ENCODE assay signal across 8 cellular contexts in genomic region chr4:128385683-128386304, GRCh38.
DNase-seq lines count a peak whose midpoint lies in the region; ATAC-seq and TF ChIP-seq lines count a peak whose summit lies in the region.

No MANE protein-coding gene starts in this region.

- H3K36me3 ChIP-seq in MG63 (no peaks in the 10 kb centered on the region), mucosa of descending colon (ENCODE audit: low read depth) (no peaks in the 10 kb centered on the region)

- peak overlapping the region; percentile 84 for H3K27ac Mint-ChIP-seq in MCF 10A (ENCODE audit: low read depth, unreplicated experiment)
- H3K27ac Mint-ChIP-seq in stimulated activated naive CD8-positive, alpha-beta T cell treated with anti-CD3 and anti-CD28 coated beads, Interleukin-15, amount 100 ng/mL, for 72 hours: no peak overlapping the region

- no TSS peak for BruUV-seq in MCF 10A (replicated peaks; lab: Mats Ljungman, UMichigan)

- H3K9me3 ChIP-seq in MG63 (no peaks in the 10 kb centered on the region), mucosa of descending colon (no peaks in the 10 kb centered on the region)

- CTCF ChIA-PET in MCF 10A (lab: Yijun Ruan, JAX): interaction anchor here (1.0 to 2.5 kb wide), 5 partner anchors 10 to 99 kb away, joined by 3 to 12 read pairs (median 7); no protein-coding TSS in a partner anchor

- TF ChIP-seq CTCF in MCF 10A (IDR thresholded peaks at IDR 0.05; ENCODE audit: unreplicated experiment): no peak
- TF ChIP-seq CTCF in mucosa of descending colon (IDR thresholded peaks at IDR 0.05): no peak

- ATAC-seq in mucosa of descending colon: peak; percentile 39
- ATAC-seq in stimulated activated naive CD8-positive, alpha-beta T cell treated with anti-CD3 and anti-CD28 coated beads, Interleukin-15, amount 100 ng/mL, for 72 hours: no peak

- DNase-seq in EH (ENCODE audit: low read depth): peak; percentile 81
- peak; percentile 21 for DNase-seq in MG63
- peak; percentile 91 for DNase-seq in MCF 10A (ENCODE audit: unreplicated experiment)
- DNase-seq in mucosa of descending colon: no peak
- no peak for DNase-seq in stimulated activated naive CD8-positive, alpha-beta T cell treated with anti-CD3 and anti-CD28 coated beads, Interleukin-15, amount 100 ng/mL, for 72 hours
- no peak for DNase-seq in activated CD4-positive, alpha-beta T cell treated with anti-CD3 and anti-CD28 coated beads for 48 hours
- DNase-seq in NCI-H1048 (lab: John Stamatoyannopoulos, UW): no peak
- DNase-seq in activated T-cell treated with anti-CD3 and anti-CD28 coated beads, Interleukin-2, amount 50 U/mL, for 1 hour: no peak

- no peaks in the 10 kb centered on the region for H3K27me3 ChIP-seq in MG63

- H3K9me3 Mint-ChIP-seq in MCF 10A (ENCODE audit: unreplicated experiment): no peaks in the 10 kb centered on the region
- no peaks in the 10 kb centered on the region for H3K9me3 Mint-ChIP-seq in stimulated activated naive CD8-positive, alpha-beta T cell treated with anti-CD3 and anti-CD28 coated beads, Interleukin-15, amount 100 ng/mL, for 72 hours

- H3K4me3 Mint-ChIP-seq in MCF 10A (ENCODE audit: unreplicated experiment): peak overlapping the region; percentile 52
- H3K4me3 Mint-ChIP-seq in stimulated activated naive CD8-positive, alpha-beta T cell treated with anti-CD3 and anti-CD28 coated beads, Interleukin-15, amount 100 ng/mL, for 72 hours: no peak overlapping the region

- H3K36me3 Mint-ChIP-seq in MCF 10A (ENCODE audit: insufficient read depth, unreplicated experiment): no peaks in the 10 kb centered on the region

- H3K4me1 ChIP-seq in mucosa of descending colon (ENCODE audit: low read depth): no peaks in the 10 kb centered on the region

- POLR2A ChIA-PET in MCF 10A (lab: Yijun Ruan, JAX): interaction anchor here (0.5 to 5.0 kb wide), 27 partner anchors 9 to 603 kb away, joined by 3 to 115 read pairs (median 4); partner anchors contain the start of genes ABHD18, JADE1, MFSD8 and PGRMC2

- H3K4me1 Mint-ChIP-seq in MCF 10A (ENCODE audit: insufficient read depth, unreplicated experiment): peaks cover 46% of the 10 kb centered on the region
- H3K4me1 Mint-ChIP-seq in stimulated activated naive CD8-positive, alpha-beta T cell treated with anti-CD3 and anti-CD28 coated beads, Interleukin-15, amount 100 ng/mL, for 72 hours: no peaks in the 10 kb centered on the region

- H3K27me3 Mint-ChIP-seq in MCF 10A (ENCODE audit: insufficient read depth, unreplicated experiment): no peaks in the 10 kb centered on the region
- no peaks in the 10 kb centered on the region for H3K27me3 Mint-ChIP-seq in stimulated activated naive CD8-positive, alpha-beta T cell treated with anti-CD3 and anti-CD28 coated beads, Interleukin-15, amount 100 ng/mL, for 72 hours

- H3K4me3 ChIP-seq in MG63: no peak overlapping the region
- H3K4me3 ChIP-seq in mucosa of descending colon: no peak overlapping the region

- intact Hi-C loops in MCF 10A (cut with micrococcal nuclease): loop anchor here (2.0 kb wide), 2 partner anchors 97 to 423 kb away; partner anchors contain the start of gene JADE1
- intact Hi-C loops in mucosa of descending colon (cut with DNase I, micrococcal nuclease): no loop called here

Comparison
In these comparisons a context has a peak if more than half of its experiments do, and no peak if none do; other contexts are left out.
1. DNase-seq: peak in EH (single experiment), MG63 (single experiment) and MCF 10A (single experiment); none in mucosa of descending colon (0 of 3), stimulated activated naive CD8-positive, alpha-beta T cell treated with anti-CD3 and anti-CD28 coated beads, Interleukin-15, amount 100 ng/mL, for 72 hours (0 of 2), activated CD4-positive, alpha-beta T cell treated with anti-CD3 and anti-CD28 coated beads for 48 hours (single experiment), NCI-H1048 (single experiment) and activated T-cell treated with anti-CD3 and anti-CD28 coated beads, Interleukin-2, amount 50 U/mL, for 1 hour (single experiment).